ENCODE assay signal across 18 cellular contexts in genomic region chr6:129890701-129891100, GRCh38. TPM values are rescaled to one million over a fixed set of nuclear protein-coding genes. Genes with fewer than 3 reads are reported as not detected.
DNase-seq lines count a peak whose midpoint lies in the region; ATAC-seq, FAIRE-seq and TF ChIP-seq lines count a peak whose summit lies in the region.
"Had no signal": no experiment of that assay in that cellular context is flagged by ENCODE, and none has a peak within 500 bp of the region (broad histone marks: within the 10 kb centered on the region; RNA-seq: fewer than 3 reads in every experiment).

No MANE protein-coding gene starts in this region.

- H3K79me2 ChIP-seq in GM23248 (ENCODE audit: insufficient read depth) = no peaks in the 10 kb centered on the region
- H3K79me2 ChIP-seq in K562 (ENCODE audit: control insufficient read depth, insufficient read depth, low read length) = no peaks in the 10 kb centered on the region
- no peaks in the 10 kb centered on the region for H3K79me2 ChIP-seq in osteoblast (ENCODE audit: insufficient read depth, low read length)

- H3K4me2 ChIP-seq in GM23248 (ENCODE audit: unreplicated experiment) (no peak overlapping the region), K562 (ENCODE audit: insufficient read depth, low read length) (no peak overlapping the region), osteoblast (ENCODE audit: insufficient read depth, low read length) (no peak overlapping the region)

- H3K36me3 ChIP-seq in GM23248 (ENCODE audit: low read depth) (no peaks in the 10 kb centered on the region), K562 (ENCODE audit: control insufficient read depth, insufficient read depth, low read length) (no peaks in the 10 kb centered on the region), osteoblast (ENCODE audit: insufficient read depth, low read length) (no peaks in the 10 kb centered on the region)
- H3K36me3 ChIP-seq: thoracic aorta had no signal

- peak; percentile 24 for DNase-seq in GM23248
- peak; percentile 10 for DNase-seq in HPDE6-E6E7 (ENCODE audit: extremely low spot score)
- peak in 2 of 4 experiments; percentile 38 to 49 for DNase-seq in K562 (ENCODE audit: extremely low read depth in 1 of 4, low spot score in 3 of 4)
- no peak for DNase-seq in osteoblast (ENCODE audit: insufficient read length, low spot score, missing footprints)
- DNase-seq in stimulated activated CD4-positive, alpha-beta T cell treated with anti-CD3 and anti-CD28 coated beads, Interleukin-4, amount 100 ng/mL, for 4 hours = no peak
- DNase-seq in globus pallidus (ENCODE audit: low spot score) = no peak
- DNase-seq: activated CD4-positive, CD25-positive, alpha-beta regulatory T cell treated with anti-CD3 and anti-CD28 coated beads, Interleukin-2, amount 50 U/mL, for 72 hours; activated T-cell treated with anti-CD3 and anti-CD28 coated beads for 4 hours; DMS79 treated with DMSO at 0.1 percent for 48 hours; kidney; NCI-H1436 treated with DMSO at 0.1 percent for 48 hours; NCI-H446 treated with DMSO at 0.1 percent for 48 hours had no signal

- BruUV-seq in K562 (replicated peaks; lab: Mats Ljungman, UMichigan) = no TSS peak

- H3F3A ChIP-seq in GM23248 (ENCODE audit: insufficient read depth) = peaks cover 10% of the 10 kb centered on the region

- ATAC-seq in K562 (peak; percentile 81), GM21529 (IDR thresholded peaks at IDR 0.05; ENCODE audit: unreplicated experiment) (no peak)

- POLR2A ChIA-PET in K562 (lab: Yijun Ruan, JAX) = no interaction called here

- H3K4me1 ChIP-seq in GM23248 (ENCODE audit: insufficient read depth) = peaks cover 21% of the 10 kb centered on the region
- H3K4me1 ChIP-seq in K562 (replicated peaks in 1 of 2; ENCODE audit: control insufficient read depth in 2 of 2, insufficient read depth in 2 of 2, low read length in 2 of 2) = peaks cover 0 to 4% of the 10 kb centered on the region in 2 experiments; a peak in 1 of 5 replicates
- H3K4me1 ChIP-seq in osteoblast (ENCODE audit: insufficient read depth, low read length) = peaks cover 11% of the 10 kb centered on the region

- in situ Hi-C loops in GM23248 (cut with MboI) (no loop called here), K562 (cut with MboI) (no loop called here)

- no peak for TF ChIP-seq EP300 in K562 (IDR thresholded peaks at IDR 0.05; ENCODE audit: low read length)

- no peak overlapping the region for H3K27ac ChIP-seq in GM23248
- H3K27ac ChIP-seq in K562 (ENCODE audit: extremely low read depth, low read depth, low read length) = no peak overlapping the region
- peak overlapping the region; percentile 50 for H3K27ac ChIP-seq in osteoblast (ENCODE audit: low read depth, low read length)
- H3K27ac ChIP-seq: C4-2B, thoracic aorta had no signal

- H3K4me3 ChIP-seq in GM23248 (no peak overlapping the region), K562 (no peak overlapping the region), osteoblast (ENCODE audit: insufficient read depth, low read length) (no peak overlapping the region)
- H3K4me3 ChIP-seq: thoracic aorta had no signal

- FAIRE-seq in K562 (lab: Jason Lieb, UNC) = peak; percentile 74
- FAIRE-seq: endometrium, kidney had no signal

- no peaks in the 10 kb centered on the region for H4K20me1 ChIP-seq in GM23248 (ENCODE audit: insufficient read depth)
- no peaks in the 10 kb centered on the region for H4K20me1 ChIP-seq in K562 (replicated peaks; ENCODE audit: control insufficient read depth, insufficient read depth, low read length)
- no peaks in the 10 kb centered on the region for H4K20me1 ChIP-seq in osteoblast (ENCODE audit: insufficient read depth, low read length)

- TF ChIP-seq CTCF in K562 (IDR thresholded peaks at IDR 0.05 in 2 of 3, conservative IDR thresholded peaks at IDR 0.05 in 1 of 3; ENCODE audit: insufficient read depth in 2 of 3, low read depth in 1 of 3, low read length in 3 of 3) (no peak), osteoblast (IDR thresholded peaks at IDR 0.05; ENCODE audit: extremely low read depth, low read depth, low read length) (no peak)

- no peaks in the 10 kb centered on the region for H3K9me1 ChIP-seq in K562 (ENCODE audit: control insufficient read depth, insufficient read depth, low read length)

- 70 to 72% methylated on average over 4 of the region's 4 CpGs for WGBS in GM23248 (ENCODE audit: low coverage in 1 of 2, low lambda C conversion rate in 2 of 2, missing lambda C conversion rate in 2 of 2), 2 experiments
- 5% methylated on average over 4 of the region's 4 CpGs for WGBS in K562 (ENCODE audit: insufficient coverage, low coverage, missing lambda C conversion rate)

- H3K9ac ChIP-seq in GM23248 (no peak overlapping the region), K562 (ENCODE audit: insufficient read depth in 1 of 2, low read depth in 2 of 2, low read length in 2 of 2) (no peak overlapping the region)

- TF ChIP-seq RAD21 in K562 (CRISPR knock-in tag; conservative IDR thresholded peaks at IDR 0.05 in 1 of 2, IDR thresholded peaks at IDR 0.05 in 1 of 2) = no peak

- no peaks in the 10 kb centered on the region for H3K27me3 ChIP-seq in GM23248 (replicated peaks; ENCODE audit: insufficient read depth)
- no peaks in the 10 kb centered on the region for H3K27me3 ChIP-seq in K562 (ENCODE audit: control insufficient read depth in 2 of 2, insufficient read depth in 2 of 2, low read length in 2 of 2)
- H3K27me3 ChIP-seq in osteoblast (ENCODE audit: insufficient read depth, low read length) = no peaks in the 10 kb centered on the region

- H3K9me3 ChIP-seq in GM23248 (ENCODE audit: low read depth) (no peaks in the 10 kb centered on the region), K562 (replicated peaks; ENCODE audit: control insufficient read depth, insufficient read depth, low read depth, low read length) (no peaks in the 10 kb centered on the region), osteoblast (ENCODE audit: low read depth, low read length) (no peaks in the 10 kb centered on the region)
- H3K9me3 ChIP-seq: thoracic aorta had no signal

- CTCF ChIA-PET in K562 (lab: Yijun Ruan, JAX; ENCODE audit: low intra/inter-chr PET ratio) = no interaction called here

- H3K9me2 ChIP-seq in GM23248 (ENCODE audit: insufficient read depth) = no peaks in the 10 kb centered on the region

- intact Hi-C loops in K562 (cut with micrococcal nuclease) = no loop called here

- H2AFZ ChIP-seq in GM23248 = no peak overlapping the region
- peak overlapping the region; percentile 77 for H2AFZ ChIP-seq in K562 (ENCODE audit: low read depth, low read length)
- H2AFZ ChIP-seq in osteoblast (ENCODE audit: low read length) = no peak overlapping the region

- TF ChIP-seq POLR2A in K562 (conservative IDR thresholded peaks at IDR 0.05) = no peak

TF ChIP-seq in K562, 482 proteins besides CTCF, POLR2A, EP300 and RAD21 (continues in another document):
- no peak for TF ChIP-seq NEUROD1 (IDR thresholded peaks at IDR 0.05; ENCODE audit: borderline replicate concordance, low read depth, low read length, partially characterized antibody)

RNA-seq across cellular contexts. Expression of gene TMEM244, which starts 29.6 kb away (rescaled TPM):
- total RNA-seq in GM23248 (2014; rRNA removed; shearing (Covaris generic)) = not detected in 2 replicates
- polyA plus RNA-seq in GM23248 (2016; fragmentation: Nextera tagmentation; extraction: Ambion mirVana) (not detected in 2 replicates), K562 (2011; rRNA removed) (not detected in 2 replicates), K562 (2014; fragmentation: Illumina TruSeq; extraction: Trizol) (not detected in 2 replicates), K562 (2014; fragmentation: Nextera tagmentation; extraction: Ambion mirVana) (not detected), K562 (2014; rRNA removed) (not detected in 2 replicates)
- total RNA-seq in K562 (2011; cell fraction: chromatin; rRNA removed; ENCODE audit: low replicate concordance) = not detected in 2 replicates
- not detected in 2 replicates for total RNA-seq in K562 (2011; cell fraction: nucleolus; rRNA removed)
- total RNA-seq in K562 (2011; cell fraction: nucleoplasm; rRNA removed) = not detected in 2 replicates
- total RNA-seq in K562 (2014; rRNA removed) (not detected in 2 replicates), K562 (2014; rRNA removed; fragmentation: Illumina TruSeq; extraction: Trizol) (not detected in 2 replicates), K562 (2015; rRNA removed; fragmentation: Illumina TruSeq; extraction: Trizol) (not detected in 2 replicates), K562 (2021) (not detected in 2 replicates), osteoblast (not detected in 2 replicates)
- not detected in 2 replicates for polyA plus RNA-seq in K562 (2011; cell fraction: cytosol; rRNA removed)
- polyA plus RNA-seq in K562 (2011; cell fraction: nucleus; rRNA removed) = not detected in 2 replicates
- not detected in 2 replicates for polyA plus RNA-seq in K562 (2012)
- polyA minus RNA-seq in K562 (2011; rRNA and poly(A)+ RNA removed) = not detected in 2 replicates
- not detected in 2 replicates for polyA minus RNA-seq in K562 (2011; cell fraction: cytosol; rRNA and poly(A)+ RNA removed)
- not detected in 2 replicates for polyA minus RNA-seq in K562 (2011; cell fraction: nucleus; rRNA and poly(A)+ RNA removed)
- total RNA-seq: cerebellum; kidney; T-helper 1 cell treated with Interleukin-12 subunit alpha and Interleukin-12 subunit beta and Interleukin-4 antibody, amounts not matched to agents 30 ng/mL and 1 ng/mL, for 36 hours; thoracic aorta had no signal

Comparison
In these comparisons a context has a peak if more than half of its experiments do, and no peak if none do; other contexts are left out.
1. DNase-seq: peak in GM23248 (single experiment) and HPDE6-E6E7 (single experiment); none in osteoblast (single experiment), stimulated activated CD4-positive, alpha-beta T cell treated with anti-CD3 and anti-CD28 coated beads, Interleukin-4, amount 100 ng/mL, for 4 hours (0 of 2) and globus pallidus (single experiment).